ENCODE assay signal across 9 cellular contexts in genomic region chr1:117370509-117370908, GRCh38. TPM values are rescaled to one million over a fixed set of nuclear protein-coding genes. Genes with fewer than 3 reads are reported as not detected.
DNase-seq lines count a peak whose midpoint lies in the region; ATAC-seq and TF ChIP-seq lines count a peak whose summit lies in the region.
"Had no signal": no experiment of that assay in that cellular context is flagged by ENCODE, and none has a peak within 500 bp of the region (broad histone marks: within the 10 kb centered on the region; RNA-seq: fewer than 3 reads in every experiment).

No MANE protein-coding gene starts in this region.

- BruUV-seq in MCF 10A (replicated peaks; lab: Mats Ljungman, UMichigan), result no TSS peak

- no peaks in the 10 kb centered on the region for H3K36me3 Mint-ChIP-seq in MCF 10A (ENCODE audit: insufficient read depth, unreplicated experiment)

- H3K9me3 ChIP-seq in HUES6 (ENCODE audit: control insufficient read depth, insufficient read depth, low read depth, low read length) (no peaks in the 10 kb centered on the region), muscle layer of duodenum (ENCODE audit: control insufficient read depth in 1 of 2, low read length in 2 of 2) (no peaks in the 10 kb centered on the region), upper lobe of left lung (no peaks in the 10 kb centered on the region)

- H3K27me3 Mint-ChIP-seq in MCF 10A (ENCODE audit: insufficient read depth, unreplicated experiment), result no peaks in the 10 kb centered on the region

- H3K36me3 ChIP-seq in HUES6 (ENCODE audit: control insufficient read depth, insufficient read depth, low read length), result no peaks in the 10 kb centered on the region
- no peaks in the 10 kb centered on the region for H3K36me3 ChIP-seq in muscle layer of duodenum (ENCODE audit: control insufficient read depth in 1 of 2, insufficient read depth in 2 of 2, low read length in 2 of 2)
- no peaks in the 10 kb centered on the region for H3K36me3 ChIP-seq in upper lobe of left lung

- H3K9ac ChIP-seq in HUES6 (ENCODE audit: low read length), result no peak overlapping the region

- H3K4me3 ChIP-seq in AG04449 (ENCODE audit: low read depth, low read length) (peak overlapping the region; percentile 88; the same call in 1 of the 2 replicates), HUES6 (ENCODE audit: low read depth, low read length) (peak overlapping the region; percentile 100), muscle layer of duodenum (ENCODE audit: low read depth in 1 of 2, low read length in 2 of 2) (peak overlapping the region; percentile 76 to 97), upper lobe of left lung (peak overlapping the region in 2 of 4 donors; percentile 86 to 89)

- H3K27ac ChIP-seq in HUES6 (ENCODE audit: low read depth, low read length), result no peak overlapping the region
- no peak overlapping the region for H3K27ac ChIP-seq in muscle layer of duodenum (ENCODE audit: low read length)
- no peak overlapping the region for H3K27ac ChIP-seq in upper lobe of left lung

- TF ChIP-seq POLR2A in upper lobe of left lung (IDR thresholded peaks at IDR 0.05), result no peak

- no peak for TF ChIP-seq CTCF in AG04449 (IDR thresholded peaks at IDR 0.05; ENCODE audit: insufficient read depth, low read length, missing control alignments)
- no peak for TF ChIP-seq CTCF in MCF 10A (IDR thresholded peaks at IDR 0.05; ENCODE audit: unreplicated experiment)
- TF ChIP-seq CTCF in upper lobe of left lung (IDR thresholded peaks at IDR 0.05), result no peak

- H3K4me1 ChIP-seq in HUES6 (ENCODE audit: control insufficient read depth, insufficient read depth, low read length) (peaks cover 26% of the 10 kb centered on the region), muscle layer of duodenum (ENCODE audit: control insufficient read depth in 1 of 2, insufficient read depth in 2 of 2, low read length in 2 of 2) (peaks cover 0 to 22% of the 10 kb centered on the region in 2 donors), upper lobe of left lung (peaks cover 33 to 42% (median 37%) of the 10 kb centered on the region in 4 donors)

- no peaks in the 10 kb centered on the region for H3K27me3 ChIP-seq in HUES6 (ENCODE audit: control insufficient read depth, insufficient read depth, low read length)
- H3K27me3 ChIP-seq in muscle layer of duodenum (ENCODE audit: low read depth, low read length), result no peaks in the 10 kb centered on the region
- H3K27me3 ChIP-seq in upper lobe of left lung, result no peaks in the 10 kb centered on the region

- intact Hi-C loops in MCF 10A (cut with micrococcal nuclease), result no loop called here

- POLR2A ChIA-PET in AG04449 (lab: Yijun Ruan, JAX), result no interaction called here
- POLR2A ChIA-PET in MCF 10A (lab: Yijun Ruan, JAX), result interaction anchor here (2.2 kb wide), 1 partner anchor 310 kb away, joined by 12 read pairs; the partner anchor contains the start of gene TTF2

- CTCF ChIA-PET in AG04449 (lab: Yijun Ruan, JAX), result no interaction called here
- CTCF ChIA-PET in MCF 10A (lab: Yijun Ruan, JAX), result no interaction called here

- ATAC-seq in GM19452 (IDR thresholded peaks at IDR 0.05; ENCODE audit: unreplicated experiment) (no peak), upper lobe of left lung (ENCODE audit: low FRiP score in 2 of 2) (no peak)

- H3K9me3 Mint-ChIP-seq in MCF 10A (ENCODE audit: unreplicated experiment), result no peaks in the 10 kb centered on the region

- H3K4me1 Mint-ChIP-seq in MCF 10A (ENCODE audit: insufficient read depth, unreplicated experiment), result peaks cover 19% of the 10 kb centered on the region

- H3K4me3 Mint-ChIP-seq in MCF 10A (ENCODE audit: unreplicated experiment), result peak overlapping the region; percentile 91

- no peak for DNase-seq in AG04449 (ENCODE audit: low read depth, low spot score)
- DNase-seq in MCF 10A (ENCODE audit: unreplicated experiment), result no peak
- DNase-seq in NK-92 treated with Interleukin-12 subunit alpha and Interleukin-12 subunit beta, amount 100 ng/mL, for 24 hours (lab: John Stamatoyannopoulos, UW), result no peak
- no peak for DNase-seq in hepatic stellate cell (ENCODE audit: low spot score)
- DNase-seq in upper lobe of left lung, result no peak
- DNase-seq: NCI-H526 treated with DMSO at 0.1 percent for 48 hours had no signal

- peak overlapping the region; percentile 83 for H3K27ac Mint-ChIP-seq in MCF 10A (ENCODE audit: low read depth, unreplicated experiment)

- no peak for TF ChIP-seq EP300 in upper lobe of left lung (IDR thresholded peaks at IDR 0.05)

RNA-seq across cellular contexts. Expression of gene MAN1A2, which starts 3.3 kb away (rescaled TPM):
- total RNA-seq in MCF 10A (2022) (32.0 and 33.4 TPM in 2 replicates), upper lobe of left lung (10 to 100 TPM; 25.5 to 45.2 (median 33.3) TPM)
